8 cellular contexts compared by ENCODE assay signal in genomic region chr5:129903466-129904101, GRCh38.
DNase-seq lines count a peak whose midpoint lies in the region; ATAC-seq and TF ChIP-seq lines count a peak whose summit lies in the region.

No MANE protein-coding gene starts in this region.

- H3K4me3 ChIP-seq in iPS-15b (ENCODE audit: low read depth, low read length): peak overlapping the region; percentile 79

- peak overlapping the region; percentile 88 for H3K4me3 Mint-ChIP-seq in activated naive CD8-positive, alpha-beta T cell
- peak overlapping the region; percentile 72 for H3K4me3 Mint-ChIP-seq in stimulated activated memory B cell treated with anti-CD40 and anti-IgM and Interleukin-4, amounts not matched to agents 10 μg/mL and 1 μg/mL and 100 μg/mL, for 72 hours

- H3K9ac ChIP-seq in iPS-15b (ENCODE audit: low read depth, low read length): peak overlapping the region; percentile 65

- H3K27me3 Mint-ChIP-seq in activated naive CD8-positive, alpha-beta T cell: peaks cover 33% of the 10 kb centered on the region
- peaks cover 45% of the 10 kb centered on the region for H3K27me3 Mint-ChIP-seq in stimulated activated memory B cell treated with anti-CD40 and anti-IgM and Interleukin-4, amounts not matched to agents 10 μg/mL and 1 μg/mL and 100 μg/mL, for 72 hours

- H3K27ac Mint-ChIP-seq in activated naive CD8-positive, alpha-beta T cell: no peak overlapping the region
- H3K27ac Mint-ChIP-seq in stimulated activated memory B cell treated with anti-CD40 and anti-IgM and Interleukin-4, amounts not matched to agents 10 μg/mL and 1 μg/mL and 100 μg/mL, for 72 hours: no peak overlapping the region

- no peak for TF ChIP-seq CTCF in GM20000 (IDR thresholded peaks at IDR 0.05; ENCODE audit: extremely low read depth, missing control alignments)

- POLR2A ChIA-PET in HEK293T (lab: Yijun Ruan, JAX): no interaction called here

- CTCF ChIA-PET in HEK293T (lab: Yijun Ruan, JAX): interaction anchor here (0.6 to 1.2 kb wide), 2 partner anchors 51 to 1103 kb away, joined by 3 read pairs; no protein-coding TSS in a partner anchor

- peaks cover 47% of the 10 kb centered on the region for H3K27me3 ChIP-seq in iPS-15b (ENCODE audit: control insufficient read depth, insufficient read depth, low read length)

- H3K9me3 ChIP-seq in iPS-15b (ENCODE audit: control insufficient read depth, insufficient read depth, low read length): no peaks in the 10 kb centered on the region

- H3K36me3 Mint-ChIP-seq in activated naive CD8-positive, alpha-beta T cell: no peaks in the 10 kb centered on the region
- no peaks in the 10 kb centered on the region for H3K36me3 Mint-ChIP-seq in stimulated activated memory B cell treated with anti-CD40 and anti-IgM and Interleukin-4, amounts not matched to agents 10 μg/mL and 1 μg/mL and 100 μg/mL, for 72 hours

- no peaks in the 10 kb centered on the region for H3K4me1 ChIP-seq in iPS-15b (ENCODE audit: control insufficient read depth, insufficient read depth, low read length)

- ATAC-seq in stimulated activated memory B cell treated with anti-CD40 and anti-IgM and Interleukin-4, amounts not matched to agents 10 μg/mL and 1 μg/mL and 100 μg/mL, for 72 hours: peak; percentile 34
- no peak for ATAC-seq in HG02798 (IDR thresholded peaks at IDR 0.05; ENCODE audit: poor library complexity, unreplicated experiment)
- ATAC-seq in HG03442 (IDR thresholded peaks at IDR 0.05; ENCODE audit: unreplicated experiment): no peak

- no peaks in the 10 kb centered on the region for H3K9me3 Mint-ChIP-seq in activated naive CD8-positive, alpha-beta T cell (ENCODE audit: low read depth)
- H3K9me3 Mint-ChIP-seq in stimulated activated memory B cell treated with anti-CD40 and anti-IgM and Interleukin-4, amounts not matched to agents 10 μg/mL and 1 μg/mL and 100 μg/mL, for 72 hours: no peaks in the 10 kb centered on the region

- H3K36me3 ChIP-seq in iPS-15b (ENCODE audit: control insufficient read depth, insufficient read depth, low read length): no peaks in the 10 kb centered on the region

- DNase-seq in HEK293T (ENCODE audit: extremely low spot score) (peak; percentile 7), GM20000 (ENCODE audit: low spot score) (no peak), COR-L47 (lab: John Stamatoyannopoulos, UW) (no peak)

- peaks cover 17% of the 10 kb centered on the region for H3K4me1 Mint-ChIP-seq in activated naive CD8-positive, alpha-beta T cell (ENCODE audit: low read depth)
- peaks cover 17% of the 10 kb centered on the region for H3K4me1 Mint-ChIP-seq in stimulated activated memory B cell treated with anti-CD40 and anti-IgM and Interleukin-4, amounts not matched to agents 10 μg/mL and 1 μg/mL and 100 μg/mL, for 72 hours

TF ChIP-seq in HEK293T, 16 proteins besides CTCF, POLR2A, EP300 and RAD21:
- TF ChIP-seq L3MBTL2 (conservative IDR thresholded peaks at IDR 0.05): no peak
TF ChIP-seq in HEK293T: peak in this region for 0.
